ENCODE assay signal across 17 cellular contexts in genomic region chr12:66549050-66549389, GRCh38.
DNase-seq lines count a peak whose midpoint lies in the region; ATAC-seq, FAIRE-seq and TF ChIP-seq lines count a peak whose summit lies in the region.
"Had no signal": no experiment of that assay in that cellular context is flagged by ENCODE, and none has a peak within 500 bp of the region (broad histone marks: within the 10 kb centered on the region; RNA-seq: fewer than 3 reads in every experiment).

No MANE protein-coding gene starts in this region.

- DNase-seq in H1 (ENCODE audit: low read depth in 1 of 2, low spot score in 2 of 2), result no peak
- no peak for DNase-seq in retina
- no peak for DNase-seq in cortex of kidney (lab: John Stamatoyannopoulos, UW)
- no peak for DNase-seq in activated CD4-positive, alpha-beta T cell treated with anti-CD3 and anti-CD28 coated beads for 48 hours
- no peak for DNase-seq in HT-29 (ENCODE audit: low spot score)
- DNase-seq: DMS79, NCI-H1417 treated with DMSO at 0.1 percent for 48 hours, NCI-H187 treated with DMSO at 0.1 percent for 48 hours, NCI-H226, NCI-H524, NCI-H82, PC-9 had no signal

- peak overlapping the region; percentile 70 for H3K4me2 ChIP-seq in DOHH2 (ENCODE audit: low read length)
- H3K4me2 ChIP-seq in OCI-LY1 (ENCODE audit: low read length), result peak overlapping the region; percentile 15; the same call in 1 of the 2 replicates
- H3K4me2 ChIP-seq in H1 (ENCODE audit: insufficient read depth in 1 of 2, low read depth in 2 of 2, low read length in 2 of 2), result no peak overlapping the region
- H3K4me2 ChIP-seq: KMS-11, PC-9 had no signal

- H3K9me3 ChIP-seq in DOHH2 (ENCODE audit: control insufficient read depth, insufficient read depth, low read length), result no peaks in the 10 kb centered on the region; the same call in 1 of the 2 replicates
- H3K9me3 ChIP-seq in OCI-LY1 (ENCODE audit: low read length), result no peaks in the 10 kb centered on the region
- no peaks in the 10 kb centered on the region for H3K9me3 ChIP-seq in H1 (ENCODE audit: insufficient read depth in 2 of 2, low read depth in 1 of 2, low read length in 1 of 2)
- H3K9me3 ChIP-seq: HAP-1 had no signal

- peak; percentile 11 for TF ChIP-seq CTCF in DOHH2 (IDR thresholded peaks at IDR 0.05; ENCODE audit: low read depth, low read length, poor library complexity, severe bottlenecking)
- no peak for TF ChIP-seq CTCF in OCI-LY1 (IDR thresholded peaks at IDR 0.05; ENCODE audit: low read length)
- TF ChIP-seq CTCF in H1 (IDR thresholded peaks at IDR 0.05; ENCODE audit: control extremely low read depth in 1 of 3, insufficient read depth in 1 of 3, low read depth in 1 of 3, low read length in 3 of 3), result no peak

- POLR2A ChIA-PET in H1 (lab: Charles Lee; ENCODE audit: partially characterized antibody), result no interaction called here

- ATAC-seq in GM19438 (IDR thresholded peaks at IDR 0.05; ENCODE audit: low read depth, unreplicated experiment), result peak; percentile 18

- no peak for TF ChIP-seq RAD21 in H1 (IDR thresholded peaks at IDR 0.05 in 1 of 2, conservative IDR thresholded peaks at IDR 0.05 in 1 of 2; ENCODE audit: low read depth in 2 of 2, low read length in 2 of 2)

- no peaks in the 10 kb centered on the region for H4K20me1 ChIP-seq in DOHH2 (ENCODE audit: control insufficient read depth, insufficient read depth, low read depth, low read length)
- no peaks in the 10 kb centered on the region for H4K20me1 ChIP-seq in OCI-LY1 (ENCODE audit: insufficient read depth, low read length)
- H4K20me1 ChIP-seq in H1 (replicated peaks in 1 of 2; ENCODE audit: control insufficient read depth in 1 of 2, insufficient read depth in 2 of 2, low read length in 2 of 2), result no peaks in the 10 kb centered on the region

- CTCF ChIA-PET in H1 (lab: Charles Lee; ENCODE audit: partially characterized antibody), result interaction anchor here (0.6 to 1.7 kb wide), 15 partner anchors 9 to 1249 kb away, joined by 3 to 6 read pairs (median 3); no protein-coding TSS in a partner anchor

- H3K4me1 ChIP-seq in DOHH2 (ENCODE audit: control insufficient read depth, low read length), result peaks cover 86% of the 10 kb centered on the region
- H3K4me1 ChIP-seq in OCI-LY1 (ENCODE audit: insufficient read depth, low read length, severe bottlenecking), result peaks cover 39% of the 10 kb centered on the region
- no peaks in the 10 kb centered on the region for H3K4me1 ChIP-seq in H1 (replicated peaks in 1 of 4; ENCODE audit: control insufficient read depth in 3 of 4, insufficient read depth in 4 of 4, low read length in 3 of 4)
- H3K4me1 ChIP-seq: HAP-1 had no signal

- H3K79me2 ChIP-seq in DOHH2 (ENCODE audit: control insufficient read depth, low read length) (no peaks in the 10 kb centered on the region), OCI-LY1 (ENCODE audit: insufficient read depth, low read length) (no peaks in the 10 kb centered on the region), H1 (ENCODE audit: control insufficient read depth in 1 of 2, insufficient read depth in 2 of 2, low read length in 2 of 2) (no peaks in the 10 kb centered on the region)

- H3K27me3 ChIP-seq in DOHH2 (ENCODE audit: control insufficient read depth, low read length), result no peaks in the 10 kb centered on the region
- no peaks in the 10 kb centered on the region for H3K27me3 ChIP-seq in OCI-LY1 (ENCODE audit: insufficient read depth, low read length)
- no peaks in the 10 kb centered on the region; a peak in 1 of 7 replicates for H3K27me3 ChIP-seq in H1 (replicated peaks in 1 of 4; ENCODE audit: control insufficient read depth in 3 of 4, extremely low read depth in 1 of 4, insufficient read depth in 3 of 4, low read length in 3 of 4)

- no peak overlapping the region for H2BK12ac ChIP-seq in H1 (ENCODE audit: low read depth, low read length)

- TF ChIP-seq POLR2A in H1 (IDR thresholded peaks at IDR 0.05; ENCODE audit: control extremely low read depth in 1 of 2, low read depth in 2 of 2, low read length in 2 of 2), result no peak

- peak overlapping the region; percentile 81 for H3K27ac ChIP-seq in DOHH2 (ENCODE audit: low read depth, low read length)
- H3K27ac ChIP-seq in OCI-LY1 (ENCODE audit: low read depth, low read length, poor library complexity, severe bottlenecking), result peak overlapping the region; percentile 78
- H3K27ac ChIP-seq in H1 (ENCODE audit: low read depth, low read length), result no peak overlapping the region
- H3K27ac ChIP-seq: KMS-11, PC-9 had no signal

- TF ChIP-seq EP300 in H1 (IDR thresholded peaks at IDR 0.05; ENCODE audit: borderline replicate concordance in 1 of 2, low read depth in 2 of 2, low read length in 2 of 2), result no peak

- no peak overlapping the region; the same call in 1 of the 2 replicates for H3K9ac ChIP-seq in OCI-LY1 (ENCODE audit: low read length)
- no peak overlapping the region for H3K9ac ChIP-seq in H1 (replicated peaks in 1 of 4; ENCODE audit: extremely low read depth in 1 of 4, low read depth in 3 of 4, low read length in 3 of 4)
- H3K9ac ChIP-seq: KMS-11 had no signal

- H2AFZ ChIP-seq in OCI-LY1 (ENCODE audit: low read length), result peak overlapping the region; percentile 71; the same call in 1 of the 2 replicates
- no peak overlapping the region for H2AFZ ChIP-seq in H1 (ENCODE audit: low read length)
- H2AFZ ChIP-seq: PC-9 had no signal

- H2BK120ac ChIP-seq in H1 (replicated peaks; ENCODE audit: low read depth, low read length), result no peak overlapping the region

- no peak overlapping the region for H2BK15ac ChIP-seq in H1 (ENCODE audit: low read length)

- H3K9me2 ChIP-seq in DOHH2 (replicated peaks; ENCODE audit: control insufficient read depth, low read length) (no peaks in the 10 kb centered on the region; the same call in 1 of the 2 replicates), OCI-LY1 (ENCODE audit: low read depth, low read length) (no peaks in the 10 kb centered on the region)

- H2BK20ac ChIP-seq in H1 (ENCODE audit: low read length), result no peak overlapping the region

- H3F3A ChIP-seq in DOHH2 (ENCODE audit: control insufficient read depth, insufficient read depth), result peaks cover 19% of the 10 kb centered on the region
- no peaks in the 10 kb centered on the region for H3F3A ChIP-seq in OCI-LY1 (ENCODE audit: insufficient read depth, low read length)

- H3K4ac ChIP-seq in H1 (replicated peaks; ENCODE audit: insufficient read length, low read depth, low read length), result no peak overlapping the region

- no peak overlapping the region for H3K18ac ChIP-seq in H1 (ENCODE audit: extremely low read depth, low read length)

- no peak for FAIRE-seq in H1 (lab: Jason Lieb, UNC)

- no peak overlapping the region for H4K5ac ChIP-seq in H1 (ENCODE audit: insufficient read length, low read depth, low read length)

- peak overlapping the region; percentile 49 for H3K4me3 ChIP-seq in DOHH2 (ENCODE audit: low read length)
- no peak overlapping the region for H3K4me3 ChIP-seq in OCI-LY1 (ENCODE audit: low read depth, low read length, poor library complexity, severe bottlenecking)
- no peak overlapping the region for H3K4me3 ChIP-seq in H1 (ENCODE audit: extremely low read depth in 1 of 4, insufficient read depth in 2 of 4, low read depth in 3 of 4, low read length in 4 of 4)
- H3K4me3 ChIP-seq: HAP-1, PC-9 had no signal

- H2BK5ac ChIP-seq in H1 (ENCODE audit: low read depth, low read length), result no peak overlapping the region

- H3K23me2 ChIP-seq in H1 (ENCODE audit: low read depth, low read length), result no peaks in the 10 kb centered on the region

- H4K91ac ChIP-seq in H1 (replicated peaks; ENCODE audit: insufficient read length, low read length), result no peak overlapping the region

- H3K56ac ChIP-seq in H1 (replicated peaks; ENCODE audit: insufficient read length, low read depth, low read length), result no peak overlapping the region

- no peak overlapping the region for H3K23ac ChIP-seq in H1 (ENCODE audit: insufficient read length)

- H3K36me3 ChIP-seq in DOHH2 (ENCODE audit: control insufficient read depth, low read length) (no peaks in the 10 kb centered on the region), OCI-LY1 (ENCODE audit: insufficient read depth, low read length) (no peaks in the 10 kb centered on the region), H1 (ENCODE audit: control insufficient read depth in 2 of 4, insufficient read depth in 4 of 4, low read length in 3 of 4) (no peaks in the 10 kb centered on the region)
- H3K36me3 ChIP-seq: HAP-1 had no signal

- WGBS in H1 (ENCODE audit: extremely low coverage in 1 of 2, insufficient coverage in 1 of 2, insufficient read length in 1 of 2, insufficient replicate concordance in 2 of 2, low coverage in 1 of 2, low lambda C conversion rate in 2 of 2, missing lambda C conversion rate in 1 of 2), 2 experiments, result 82% methylated on average over 2 of the region's 2 CpGs; no CpG with 5 or more reads in 1 of the 2 experiments

- 0 out of 2 replicates have a peak overlapping the region, but pooled peaks have one; percentile 70 for H2AK5ac ChIP-seq in H1 (ENCODE audit: low read depth, low read length)

- H3K14ac ChIP-seq in H1 (ENCODE audit: insufficient read length), result no peak overlapping the region

- H3K79me1 ChIP-seq in H1 (ENCODE audit: low read depth, low read length), result no peaks in the 10 kb centered on the region

- H4K8ac ChIP-seq in H1 (ENCODE audit: extremely low read depth, insufficient read depth, low read length), result no peak overlapping the region

TF ChIP-seq in H1, 55 proteins besides CTCF, POLR2A, EP300 and RAD21 (continues in another document):
- TF ChIP-seq TAF7 (optimal IDR thresholded peaks at IDR 0.05; ENCODE audit: borderline replicate concordance, low read depth, low read length), result no peak
- TF ChIP-seq POLR2AphosphoS5 (IDR thresholded peaks at IDR 0.05; ENCODE audit: low read depth, low read length), result no peak
- TF ChIP-seq NRF1 (IDR thresholded peaks at IDR 0.05; ENCODE audit: low read depth, low read length), result no peak
- TF ChIP-seq CREB1 (IDR thresholded peaks at IDR 0.05), result no peak
- no peak for TF ChIP-seq ZNF274 (IDR thresholded peaks at IDR 0.05; ENCODE audit: borderline replicate concordance, extremely low read depth, low read length)
- no peak for TF ChIP-seq PHF8 (conservative IDR thresholded peaks at IDR 0.05; ENCODE audit: low read depth, low read length)
- no peak for TF ChIP-seq TAF1 (IDR thresholded peaks at IDR 0.05; ENCODE audit: low read depth, low read length)

Comparison
In these comparisons a context has a peak if more than half of its experiments do, and no peak if none do; other contexts are left out.
1. H3K4me2 ChIP-seq: peak in DOHH2 (single experiment) and OCI-LY1 (single experiment); none in H1 (0 of 2).